ENCODE assay signal across 1 cellular context in genomic region chr20:62143118-62143975, GRCh38.
A peak's percentile ranks its signal among the peaks of the same experiment; 100 is the strongest.
TF ChIP-seq lines count a peak whose summit lies in the region.

Gene PSMA7, minus strand, starts transcription at chr20:62143394. Its CDS starts 91 bp downstream, at chr20:62143303.
Gene SS18L1, plus strand, starts transcription at chr20:62143769. Its CDS starts 52 bp downstream, at chr20:62143821.

TF ChIP-seq in HepG2, 621 proteins besides CTCF, POLR2A, EP300 and RAD21 (continued from another document and continues in another):
- no peak for TF ChIP-seq ZBTB39 (CRISPR knock-in tag; IDR thresholded peaks at IDR 0.05)
- peak; percentile 85 for TF ChIP-seq ZNF691 (CRISPR knock-in tag; IDR thresholded peaks at IDR 0.05; ENCODE audit: borderline replicate concordance, low read depth)
- TF ChIP-seq ZNF382 (CRISPR knock-in tag; IDR thresholded peaks at IDR 0.05; ENCODE audit: borderline replicate concordance), result no peak
- no peak for TF ChIP-seq ONECUT2 (CRISPR knock-in tag; IDR thresholded peaks at IDR 0.05)
- TF ChIP-seq ZHX2 (IDR thresholded peaks at IDR 0.05; ENCODE audit: low read depth), result no peak
- TF ChIP-seq ZHX2 (CRISPR knock-in tag; IDR thresholded peaks at IDR 0.05; ENCODE audit: borderline replicate concordance), result no peak; the same call in none of the 2 replicates
- peak; percentile 39; the same call in 1 of the 2 replicates for TF ChIP-seq ZNF614 (CRISPR knock-in tag; IDR thresholded peaks at IDR 0.05; ENCODE audit: borderline replicate concordance)
- no peak for TF ChIP-seq MNT (IDR thresholded peaks at IDR 0.05)
- peak; percentile 40; the same call in 1 of the 2 replicates for TF ChIP-seq ZNF598 (CRISPR knock-in tag; IDR thresholded peaks at IDR 0.05; ENCODE audit: borderline replicate concordance)
- no peak for TF ChIP-seq HMG20B (CRISPR knock-in tag; conservative IDR thresholded peaks at IDR 0.05)
- TF ChIP-seq LBX2 (CRISPR knock-in tag; IDR thresholded peaks at IDR 0.05; ENCODE audit: borderline replicate concordance), result peak; percentile 75
- peak; percentile 76; the same call in 1 of the 2 replicates for TF ChIP-seq ZNF800 (CRISPR knock-in tag; IDR thresholded peaks at IDR 0.05)
- TF ChIP-seq POGZ (CRISPR knock-in tag; IDR thresholded peaks at IDR 0.05), result no peak
- TF ChIP-seq RBM22 (optimal IDR thresholded peaks at IDR 0.05; ENCODE audit: low read length), result no peak
- TF ChIP-seq FLYWCH1 (CRISPR knock-in tag; IDR thresholded peaks at IDR 0.05), result no peak
- TF ChIP-seq PHF21A (CRISPR knock-in tag; IDR thresholded peaks at IDR 0.05), result no peak
- peak; percentile 82 for TF ChIP-seq CBFB (CRISPR knock-in tag; IDR thresholded peaks at IDR 0.05)
- TF ChIP-seq ZNF350 (CRISPR knock-in tag; IDR thresholded peaks at IDR 0.05; ENCODE audit: borderline replicate concordance, low read depth), result no peak
- peak; percentile 24 for TF ChIP-seq ZNF33B (CRISPR knock-in tag; IDR thresholded peaks at IDR 0.05)
- TF ChIP-seq AFF4 (CRISPR knock-in tag; IDR thresholded peaks at IDR 0.05), result no peak
- TF ChIP-seq ZNF232 (CRISPR knock-in tag; IDR thresholded peaks at IDR 0.05; ENCODE audit: borderline replicate concordance), result 0 out of 2 replicates have a peak, but pooled peaks have one; percentile 36
- TF ChIP-seq JARID2 (CRISPR knock-in tag; IDR thresholded peaks at IDR 0.05; ENCODE audit: insufficient replicate concordance), result peak; percentile 85
- no peak for TF ChIP-seq ARNT (IDR thresholded peaks at IDR 0.05)
- no peak for TF ChIP-seq ZNF280D (CRISPR knock-in tag; IDR thresholded peaks at IDR 0.05)
- TF ChIP-seq HMGA1 (CRISPR knock-in tag; conservative IDR thresholded peaks at IDR 0.05), result no peak
- TF ChIP-seq HNRNPLL (IDR thresholded peaks at IDR 0.05; ENCODE audit: low read depth, low read length, poor library complexity, severe bottlenecking), result peak; percentile 95
- no peak for TF ChIP-seq ZNF501 (CRISPR knock-in tag; IDR thresholded peaks at IDR 0.05)
- no peak for TF ChIP-seq NR2F6 (IDR thresholded peaks at IDR 0.05)
- TF ChIP-seq NR2F6 (CRISPR knock-in tag; IDR thresholded peaks at IDR 0.05), result peak; percentile 57; the same call in 1 of the 2 replicates
- TF ChIP-seq DR1 (CRISPR knock-in tag; IDR thresholded peaks at IDR 0.05), result peak; percentile 53; the same call in 1 of the 2 replicates
- TF ChIP-seq MIXL1 (CRISPR knock-in tag; IDR thresholded peaks at IDR 0.05), result 0 out of 2 replicates have a peak, but pooled peaks have one; percentile 13
- TF ChIP-seq ETS1 (CRISPR knock-in tag; IDR thresholded peaks at IDR 0.05), result 0 out of 2 replicates have a peak, but pooled peaks have one; percentile 58
- TF ChIP-seq ZFP1 (CRISPR knock-in tag; IDR thresholded peaks at IDR 0.05), result no peak; the same call in 1 of the 2 replicates
- TF ChIP-seq MAX (IDR thresholded peaks at IDR 0.05), result peak; percentile 80
- no peak for TF ChIP-seq ZMYM3 (CRISPR knock-in tag; IDR thresholded peaks at IDR 0.05)
- TF ChIP-seq PPARG (CRISPR knock-in tag; conservative IDR thresholded peaks at IDR 0.05), result no peak
- peak; percentile 97 for TF ChIP-seq ETV6 (CRISPR knock-in tag; conservative IDR thresholded peaks at IDR 0.05)
- TF ChIP-seq ZFX (CRISPR knock-in tag; IDR thresholded peaks at IDR 0.05; ENCODE audit: low read depth), result peak; percentile 95
- no peak for TF ChIP-seq ATF1 (CRISPR knock-in tag; IDR thresholded peaks at IDR 0.05)
- no peak for TF ChIP-seq ZNF354B (CRISPR knock-in tag; IDR thresholded peaks at IDR 0.05)
